In genomic region chr13:34465423-34465922, GRCh38 we compare ENCODE assay signal across 19 cellular contexts.
"Had no signal": no experiment of that assay in that cellular context is flagged by ENCODE, and none has a peak within 500 bp of the region (broad histone marks: within the 10 kb centered on the region; RNA-seq: fewer than 3 reads in every experiment).

No MANE protein-coding gene starts in this region.

- H3K4me3 ChIP-seq: left ventricle myocardium inferior, right atrium auricular region, right lobe of liver, smooth muscle cell, tibial nerve, uterus had no signal

- H3K4me2 ChIP-seq: smooth muscle cell had no signal

- H3K27me3 ChIP-seq: neutrophil, right atrium auricular region, right lobe of liver, tibial nerve, uterus had no signal

- H3K36me3 ChIP-seq: left ventricle myocardium inferior, neutrophil, right atrium auricular region, right lobe of liver, tibial nerve, uterus had no signal

- H3K9ac ChIP-seq: parathyroid adenoma had no signal

- ATAC-seq: naive thymus-derived CD8-positive, alpha-beta T cell; right lobe of liver; stimulated activated memory B cell treated with anti-CD40 and anti-IgM and Interleukin-4, amounts not matched to agents 10 μg/mL and 1 μg/mL and 100 μg/mL, for 72 hours; stimulated activated naive CD8-positive, alpha-beta T cell treated with anti-CD3 and anti-CD28 coated beads, Interleukin-15, amount 100 ng/mL, for 72 hours had no signal

- DNase-seq: islet precursor cell; left ventricle myocardium inferior; naive thymus-derived CD8-positive, alpha-beta T cell; occipital lobe; right lobe of liver; stimulated activated CD4-positive, alpha-beta T cell treated with anti-CD3 and anti-CD28 coated beads, Interleukin-1b, Interleukin-23, amount 100 ng/mL, for 48 hours; stimulated activated CD4-positive, alpha-beta T cell treated with anti-CD3 and anti-CD28 coated beads, Interleukin-2, amount 100 ng/mL, for 48 hours; stimulated activated CD4-positive, alpha-beta T cell treated with anti-CD3 and anti-CD28 coated beads, Interleukin-4, amount 100 ng/mL, for 4 hours; stimulated activated CD8-positive, alpha-beta memory T cell treated with anti-CD3 and anti-CD28 coated beads, Interleukin-4, amount 100 ng/mL, for 48 hours; stimulated activated naive CD4-positive, alpha-beta T cell treated with Interleukin-2 at 50 U/mL for 16 hours; stimulated activated naive CD8-positive, alpha-beta T cell treated with anti-CD3 and anti-CD28 coated beads, Interleukin-15, amount 100 ng/mL, for 72 hours; substantia nigra; uterus had no signal

- H3K79me2 ChIP-seq: parathyroid adenoma had no signal

- H3K4me1 ChIP-seq: parathyroid adenoma, right lobe of liver, tibial nerve had no signal

- H3K27ac ChIP-seq: left ventricle myocardium inferior, neutrophil, parathyroid adenoma, right atrium auricular region, right lobe of liver, tibial nerve, uterus had no signal
